ENCODE assay signal across 14 cellular contexts in genomic region chr12:106433055-106433454, GRCh38.
DNase-seq lines count a peak whose midpoint lies in the region; ATAC-seq and TF ChIP-seq lines count a peak whose summit lies in the region.
"Had no signal": no experiment of that assay in that cellular context is flagged by ENCODE, and none has a peak within 500 bp of the region (broad histone marks: within the 10 kb centered on the region; RNA-seq: fewer than 3 reads in every experiment).

No MANE protein-coding gene starts in this region.

- H2BK12ac ChIP-seq in mesenchymal stem cell (ENCODE audit: low read length in 2 of 2): no peak overlapping the region

- no peak overlapping the region for H4K8ac ChIP-seq in mesenchymal stem cell (ENCODE audit: low read length)

- H3K36me3 ChIP-seq in mesenchymal stem cell (ENCODE audit: control insufficient read depth in 1 of 2, insufficient read depth in 2 of 2, low read depth in 1 of 2, low read length in 2 of 2) (peaks cover 6 to 69% of the 10 kb centered on the region in 2 experiments), subcutaneous abdominal adipose tissue (ENCODE audit: control insufficient read depth in 5 of 5, insufficient read depth in 5 of 5, low read length in 5 of 5) (peaks cover 15 to 44% (median 23%) of the 10 kb centered on the region in 5 donors)

- no peak overlapping the region for H3K23ac ChIP-seq in mesenchymal stem cell (ENCODE audit: low read length in 2 of 2)

- 89% methylated on average over 1 of the region's 2 CpGs for WGBS in mesenchymal stem cell

- no peak overlapping the region for H3K9ac ChIP-seq in mesenchymal stem cell (ENCODE audit: low read length)
- no peak overlapping the region for H3K9ac ChIP-seq in subcutaneous abdominal adipose tissue (ENCODE audit: low read length in 5 of 5)
- H3K9ac ChIP-seq: BLaER1 treated with 17β-estradiol and CSF1 and Interleukin-3, amounts not matched to agents 10 nM and 100 nM had no signal

- no peak overlapping the region for H2BK15ac ChIP-seq in mesenchymal stem cell (ENCODE audit: low read depth, poor library complexity, severe bottlenecking)

- H3K36me3 Mint-ChIP-seq in endothelial cell (ENCODE audit: low read depth, unreplicated experiment): no peaks in the 10 kb centered on the region

- H3K4me2 ChIP-seq in mesenchymal stem cell (ENCODE audit: low read length, poor library complexity, severe bottlenecking): peak overlapping the region; percentile 3
- H3K4me2 ChIP-seq: BLaER1 treated with 17β-estradiol and CSF1 and Interleukin-3, amounts not matched to agents 10 nM and 100 nM; GM23338 had no signal

- peaks cover 2% of the 10 kb centered on the region for H3K79me1 ChIP-seq in mesenchymal stem cell (replicated peaks; ENCODE audit: low read length, poor library complexity, severe bottlenecking)

- ATAC-seq in Right ventricle myocardium superior (ENCODE audit: poor library complexity): peak; percentile 16
- no peak for ATAC-seq in left cardiac atrium
- no peak for ATAC-seq in HG02763 (IDR thresholded peaks at IDR 0.05; ENCODE audit: unreplicated experiment)
- ATAC-seq: GM12878, GM23338 had no signal

- H2BK120ac ChIP-seq in mesenchymal stem cell (ENCODE audit: low read depth, low read length): no peak overlapping the region

- peaks cover 17% of the 10 kb centered on the region for H3K4me1 Mint-ChIP-seq in endothelial cell (ENCODE audit: unreplicated experiment)
- H3K4me1 Mint-ChIP-seq: GM23338 had no signal

- H3K4ac ChIP-seq in mesenchymal stem cell (ENCODE audit: low read depth in 1 of 2, low read length in 2 of 2): no peak overlapping the region

- no peak for TF ChIP-seq CTCF in endothelial cell (IDR thresholded peaks at IDR 0.05; ENCODE audit: unreplicated experiment)

- peak overlapping the region; percentile 1 for H3K4me3 Mint-ChIP-seq in endothelial cell (ENCODE audit: unreplicated experiment)
- H3K4me3 Mint-ChIP-seq: CD4-positive, alpha-beta T cell; GM23338 had no signal

- DNase-seq in Right ventricle myocardium superior (no peak), left cardiac atrium (no peak), endothelial cell (ENCODE audit: low spot score) (no peak), mesenchymal stem cell (no peak), NCI-H1694 (lab: John Stamatoyannopoulos, UW) (no peak)
- DNase-seq: ACHN; CD4-positive, alpha-beta T cell; DMS79; H7 had no signal

- no peak overlapping the region for H3K18ac ChIP-seq in mesenchymal stem cell (ENCODE audit: low read depth in 1 of 2, low read length in 2 of 2)

- H3K9me3 Mint-ChIP-seq in endothelial cell (ENCODE audit: unreplicated experiment): no peaks in the 10 kb centered on the region
- H3K9me3 Mint-ChIP-seq: CD4-positive, alpha-beta T cell; GM23338 had no signal

- no peak overlapping the region for H4K91ac ChIP-seq in mesenchymal stem cell (ENCODE audit: low read length)

- no peaks in the 10 kb centered on the region for H3K4me1 ChIP-seq in mesenchymal stem cell (ENCODE audit: control insufficient read depth, insufficient read depth, low read depth, low read length)
- H3K4me1 ChIP-seq in subcutaneous abdominal adipose tissue (ENCODE audit: control insufficient read depth in 5 of 5, insufficient read depth in 5 of 5, low read length in 5 of 5): peaks cover 0 to 36% (median 16%) of the 10 kb centered on the region in 5 donors
- H3K4me1 ChIP-seq: BLaER1 treated with 17β-estradiol and CSF1 and Interleukin-3, amounts not matched to agents 10 nM and 100 nM had no signal

- intact Hi-C loops in Right ventricle myocardium superior (cut with DNase I) (no loop called here), left cardiac atrium (cut with DNase I) (no loop called here)

- no peak overlapping the region for H2AK5ac ChIP-seq in mesenchymal stem cell (ENCODE audit: low read length, severe bottlenecking)

- no peaks in the 10 kb centered on the region for H3K27me3 ChIP-seq in mesenchymal stem cell (ENCODE audit: control insufficient read depth in 1 of 2, insufficient read depth in 1 of 2, low read length in 2 of 2)
- no peaks in the 10 kb centered on the region for H3K27me3 ChIP-seq in subcutaneous abdominal adipose tissue (ENCODE audit: control insufficient read depth in 5 of 5, insufficient read depth in 4 of 5, low read length in 5 of 5)
- H3K27me3 ChIP-seq: BLaER1 treated with 17β-estradiol and CSF1 and Interleukin-3, amounts not matched to agents 10 nM and 100 nM had no signal

- H3K27ac ChIP-seq in mesenchymal stem cell (ENCODE audit: low read length, poor library complexity, severe bottlenecking) (no peak overlapping the region), subcutaneous abdominal adipose tissue (ENCODE audit: low read depth, low read length) (peak overlapping the region; percentile 25)
- H3K27ac ChIP-seq: BLaER1 treated with 17β-estradiol and CSF1 and Interleukin-3, amounts not matched to agents 10 nM and 100 nM had no signal

- H2BK5ac ChIP-seq in mesenchymal stem cell (ENCODE audit: low read depth, low read length, poor library complexity, severe bottlenecking): no peak overlapping the region

- H3K9me3 ChIP-seq in mesenchymal stem cell (ENCODE audit: control insufficient read depth, low read length) (no peaks in the 10 kb centered on the region), subcutaneous abdominal adipose tissue (ENCODE audit: control insufficient read depth in 5 of 5, low read length in 5 of 5) (no peaks in the 10 kb centered on the region)
- H3K9me3 ChIP-seq: BLaER1 treated with 17β-estradiol and CSF1 and Interleukin-3, amounts not matched to agents 10 nM and 100 nM had no signal

- H3K27me3 Mint-ChIP-seq in endothelial cell (ENCODE audit: unreplicated experiment): peaks cover 1% of the 10 kb centered on the region
- H3K27me3 Mint-ChIP-seq: CD4-positive, alpha-beta T cell had no signal

- H3K4me3 ChIP-seq in mesenchymal stem cell (ENCODE audit: insufficient read depth in 1 of 2, low read depth in 1 of 2, low read length in 2 of 2) (no peak overlapping the region), subcutaneous abdominal adipose tissue (ENCODE audit: low read depth in 1 of 5, low read length in 5 of 5) (no peak overlapping the region)
- H3K4me3 ChIP-seq: BLaER1 treated with 17β-estradiol and CSF1 and Interleukin-3, amounts not matched to agents 10 nM and 100 nM; GM12878; GM23338 had no signal

- H3K27ac Mint-ChIP-seq in endothelial cell (ENCODE audit: unreplicated experiment): peak overlapping the region; percentile 14
- H3K27ac Mint-ChIP-seq: CD4-positive, alpha-beta T cell; GM23338 had no signal

- H3K14ac ChIP-seq in mesenchymal stem cell (ENCODE audit: low read length in 2 of 2): peak overlapping the region in 1 of 2 experiments; percentile 48

- no peak overlapping the region for H2AFZ ChIP-seq in mesenchymal stem cell (ENCODE audit: low read depth, low read length)
- H2AFZ ChIP-seq: GM23338 had no signal
